In genomic region chr7:12827219-12827821, GRCh38 we compare ENCODE assay signal across 1 cellular context.
TF ChIP-seq lines count a peak whose summit lies in the region.

No MANE protein-coding gene starts in this region.

TF ChIP-seq in WTC11, 78 proteins besides CTCF, POLR2A, EP300 and RAD21 (continued from another document):
- TF ChIP-seq ARID4B (CRISPR knock-in tag; IDR thresholded peaks at IDR 0.05; ENCODE audit: borderline replicate concordance), result no peak
